1 cellular context compared by ENCODE assay signal in the genomic region with DNA sequence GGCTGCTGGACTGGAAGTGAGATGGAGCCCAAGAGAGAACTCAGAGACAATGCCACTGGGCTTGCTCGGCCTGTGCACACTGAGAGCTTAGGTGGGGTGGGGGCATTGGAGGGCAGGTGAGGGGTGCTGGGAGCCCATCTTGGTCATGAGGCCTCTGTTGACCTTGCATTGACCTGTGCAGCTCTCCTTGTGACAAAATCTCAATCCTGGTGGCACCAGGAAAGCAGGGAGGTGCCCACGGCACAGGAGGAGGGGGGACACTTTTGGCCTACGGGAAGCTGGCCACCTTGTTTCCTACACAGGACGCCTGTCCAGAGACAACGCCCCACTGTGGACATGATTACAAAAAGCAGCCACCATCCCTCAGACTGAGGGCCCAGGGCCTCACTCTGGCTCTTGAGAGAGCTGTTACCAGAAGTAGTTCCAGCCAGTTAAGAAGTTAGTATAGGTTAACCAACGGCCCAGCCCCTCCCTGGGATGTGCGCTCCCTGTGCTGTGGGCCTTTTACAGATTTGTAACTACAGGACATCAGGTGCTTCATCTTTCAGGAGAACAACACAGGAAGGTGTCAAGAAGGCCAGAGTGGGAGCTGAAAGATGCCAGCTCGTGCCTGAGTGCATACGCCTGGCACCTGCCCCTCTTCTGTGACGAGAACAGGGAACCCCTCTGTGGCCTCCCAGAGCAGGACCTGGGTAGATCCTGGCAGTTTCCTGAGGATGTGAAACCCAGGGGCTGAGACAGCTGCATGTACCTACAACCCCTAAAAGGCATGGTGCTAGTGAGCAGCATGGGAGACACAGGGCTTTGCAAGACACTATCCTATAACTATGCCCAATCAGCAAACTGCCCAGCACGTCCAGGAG.
A peak's percentile ranks its signal among the peaks of the same experiment; 100 is the strongest.
TF ChIP-seq lines count a peak whose summit lies in the region.

No MANE protein-coding gene starts in this region.

TF ChIP-seq in GM12878, 131 proteins besides CTCF, POLR2A, EP300 and RAD21 (continued from another document and continues in another):
- TF ChIP-seq HDGF (IDR thresholded peaks at IDR 0.05) (no peak), ZNF622 (IDR thresholded peaks at IDR 0.05) (no peak), CHD2 (IDR thresholded peaks at IDR 0.05; ENCODE audit: borderline replicate concordance, low read depth, low read length) (no peak), ESRRA (IDR thresholded peaks at IDR 0.05; ENCODE audit: low read length) (no peak), KAT2A (conservative IDR thresholded peaks at IDR 0.05; ENCODE audit: control insufficient read depth, low read depth, low read length) (no peak), BHLHE40 (IDR thresholded peaks at IDR 0.05; ENCODE audit: borderline replicate concordance in 1 of 2, low read depth in 2 of 2, low read length in 1 of 2) (peak; percentile 74 to 76), SIN3A (IDR thresholded peaks at IDR 0.05; ENCODE audit: low read depth, low read length) (no peak), POLR2AphosphoS2 (IDR thresholded peaks at IDR 0.05; ENCODE audit: low read depth, low read length) (no peak), YBX1 (IDR thresholded peaks at IDR 0.05) (no peak), FOXK2 (IDR thresholded peaks at IDR 0.05) (no peak), BRCA1 (IDR thresholded peaks at IDR 0.05; ENCODE audit: low read depth, low read length) (no peak), ASH2L (IDR thresholded peaks at IDR 0.05; ENCODE audit: borderline replicate concordance, low read depth) (no peak), SREBF1 (IDR thresholded peaks at IDR 0.05; ENCODE audit: low read length) (no peak), CHD1 (IDR thresholded peaks at IDR 0.05; ENCODE audit: low read depth, low read length) (no peak), EGR1 (IDR thresholded peaks at IDR 0.05; ENCODE audit: borderline replicate concordance in 1 of 2, low read depth in 2 of 2, low read length in 2 of 2) (no peak), TAF1 (IDR thresholded peaks at IDR 0.05; ENCODE audit: borderline replicate concordance, low read depth, low read length) (no peak), ZBED1 (IDR thresholded peaks at IDR 0.05; ENCODE audit: borderline replicate concordance) (no peak), JUNB (IDR thresholded peaks at IDR 0.05) (peak; percentile 42), PAX5 (IDR thresholded peaks at IDR 0.05; ENCODE audit: borderline replicate concordance, low read depth, low read length) (peak; percentile 80; the same call in 1 of the 2 replicates), DPF2 (IDR thresholded peaks at IDR 0.05) (no peak; the same call in none of the 2 replicates), KLF5 (IDR thresholded peaks at IDR 0.05; ENCODE audit: partially characterized antibody) (no peak), EZH2 (IDR thresholded peaks at IDR 0.05; ENCODE audit: borderline replicate concordance, control insufficient read depth, low read depth, low read length) (no peak), PML (IDR thresholded peaks at IDR 0.05; ENCODE audit: low read length) (no peak), SIX5 (IDR thresholded peaks at IDR 0.05; ENCODE audit: low read depth, low read length, severe bottlenecking) (no peak), TARDBP (IDR thresholded peaks at IDR 0.05; ENCODE audit: borderline replicate concordance) (no peak), RBBP5 (conservative IDR thresholded peaks at IDR 0.05) (no peak), EED (IDR thresholded peaks at IDR 0.05; ENCODE audit: low read depth) (peak; percentile 88), BMI1 (IDR thresholded peaks at IDR 0.05; ENCODE audit: borderline replicate concordance) (no peak), CREB1 (IDR thresholded peaks at IDR 0.05; ENCODE audit: low read depth) (0 out of 2 replicates have a peak, but pooled peaks have one; percentile 43), MYC (IDR thresholded peaks at IDR 0.05; ENCODE audit: insufficient read depth, insufficient read length, insufficient replicate concordance, low read length, severe bottlenecking) (no peak), ETV6 (conservative IDR thresholded peaks at IDR 0.05 in 1 of 2, IDR thresholded peaks at IDR 0.05 in 1 of 2; ENCODE audit: borderline replicate concordance in 1 of 2, low read depth in 1 of 2) (peak in 1 of 2 experiments; percentile 70; a peak in 2 of 4 replicates)
- TF ChIP-seq, protein P1, sequence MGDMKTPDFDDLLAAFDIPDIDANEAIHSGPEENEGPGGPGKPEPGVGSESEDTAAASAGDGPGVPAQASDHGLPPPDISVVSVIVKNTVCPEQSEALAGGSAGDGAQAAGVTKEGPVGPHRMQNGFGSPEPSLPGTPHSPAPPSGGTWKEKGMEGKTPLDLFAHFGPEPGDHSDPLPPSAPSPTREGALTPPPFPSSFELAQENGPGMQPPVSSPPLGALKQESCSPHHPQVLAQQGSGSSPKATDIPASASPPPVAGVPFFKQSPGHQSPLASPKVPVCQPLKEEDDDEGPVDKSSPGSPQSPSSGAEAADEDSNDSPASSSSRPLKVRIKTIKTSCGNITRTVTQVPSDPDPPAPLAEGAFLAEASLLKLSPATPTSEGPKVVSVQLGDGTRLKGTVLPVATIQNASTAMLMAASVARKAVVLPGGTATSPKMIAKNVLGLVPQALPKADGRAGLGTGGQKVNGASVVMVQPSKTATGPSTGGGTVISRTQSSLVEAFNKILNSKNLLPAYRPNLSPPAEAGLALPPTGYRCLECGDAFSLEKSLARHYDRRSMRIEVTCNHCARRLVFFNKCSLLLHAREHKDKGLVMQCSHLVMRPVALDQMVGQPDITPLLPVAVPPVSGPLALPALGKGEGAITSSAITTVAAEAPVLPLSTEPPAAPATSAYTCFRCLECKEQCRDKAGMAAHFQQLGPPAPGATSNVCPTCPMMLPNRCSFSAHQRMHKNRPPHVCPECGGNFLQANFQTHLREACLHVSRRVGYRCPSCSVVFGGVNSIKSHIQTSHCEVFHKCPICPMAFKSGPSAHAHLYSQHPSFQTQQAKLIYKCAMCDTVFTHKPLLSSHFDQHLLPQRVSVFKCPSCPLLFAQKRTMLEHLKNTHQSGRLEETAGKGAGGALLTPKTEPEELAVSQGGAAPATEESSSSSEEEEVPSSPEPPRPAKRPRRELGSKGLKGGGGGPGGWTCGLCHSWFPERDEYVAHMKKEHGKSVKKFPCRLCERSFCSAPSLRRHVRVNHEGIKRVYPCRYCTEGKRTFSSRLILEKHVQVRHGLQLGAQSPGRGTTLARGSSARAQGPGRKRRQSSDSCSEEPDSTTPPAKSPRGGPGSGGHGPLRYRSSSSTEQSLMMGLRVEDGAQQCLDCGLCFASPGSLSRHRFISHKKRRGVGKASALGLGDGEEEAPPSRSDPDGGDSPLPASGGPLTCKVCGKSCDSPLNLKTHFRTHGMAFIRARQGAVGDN (IDR thresholded peaks at IDR 0.05) = no peak
- TF ChIP-seq, protein P2, sequence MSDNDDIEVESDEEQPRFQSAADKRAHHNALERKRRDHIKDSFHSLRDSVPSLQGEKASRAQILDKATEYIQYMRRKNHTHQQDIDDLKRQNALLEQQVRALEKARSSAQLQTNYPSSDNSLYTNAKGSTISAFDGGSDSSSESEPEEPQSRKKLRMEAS (IDR thresholded peaks at IDR 0.05; ENCODE audit: low read depth, low read length) = 0 out of 2 replicates have a peak, but pooled peaks have one; percentile 28
- TF ChIP-seq, protein P3, sequence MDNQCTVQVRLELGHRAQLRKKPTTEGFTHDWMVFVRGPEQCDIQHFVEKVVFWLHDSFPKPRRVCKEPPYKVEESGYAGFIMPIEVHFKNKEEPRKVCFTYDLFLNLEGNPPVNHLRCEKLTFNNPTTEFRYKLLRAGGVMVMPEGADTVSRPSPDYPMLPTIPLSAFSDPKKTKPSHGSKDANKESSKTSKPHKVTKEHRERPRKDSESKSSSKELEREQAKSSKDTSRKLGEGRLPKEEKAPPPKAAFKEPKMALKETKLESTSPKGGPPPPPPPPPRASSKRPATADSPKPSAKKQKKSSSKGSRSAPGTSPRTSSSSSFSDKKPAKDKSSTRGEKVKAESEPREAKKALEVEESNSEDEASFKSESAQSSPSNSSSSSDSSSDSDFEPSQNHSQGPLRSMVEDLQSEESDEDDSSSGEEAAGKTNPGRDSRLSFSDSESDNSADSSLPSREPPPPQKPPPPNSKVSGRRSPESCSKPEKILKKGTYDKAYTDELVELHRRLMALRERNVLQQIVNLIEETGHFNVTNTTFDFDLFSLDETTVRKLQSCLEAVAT (IDR thresholded peaks at IDR 0.05) = no peak; the same call in 1 of the 2 replicates
- TF ChIP-seq, protein P4, sequence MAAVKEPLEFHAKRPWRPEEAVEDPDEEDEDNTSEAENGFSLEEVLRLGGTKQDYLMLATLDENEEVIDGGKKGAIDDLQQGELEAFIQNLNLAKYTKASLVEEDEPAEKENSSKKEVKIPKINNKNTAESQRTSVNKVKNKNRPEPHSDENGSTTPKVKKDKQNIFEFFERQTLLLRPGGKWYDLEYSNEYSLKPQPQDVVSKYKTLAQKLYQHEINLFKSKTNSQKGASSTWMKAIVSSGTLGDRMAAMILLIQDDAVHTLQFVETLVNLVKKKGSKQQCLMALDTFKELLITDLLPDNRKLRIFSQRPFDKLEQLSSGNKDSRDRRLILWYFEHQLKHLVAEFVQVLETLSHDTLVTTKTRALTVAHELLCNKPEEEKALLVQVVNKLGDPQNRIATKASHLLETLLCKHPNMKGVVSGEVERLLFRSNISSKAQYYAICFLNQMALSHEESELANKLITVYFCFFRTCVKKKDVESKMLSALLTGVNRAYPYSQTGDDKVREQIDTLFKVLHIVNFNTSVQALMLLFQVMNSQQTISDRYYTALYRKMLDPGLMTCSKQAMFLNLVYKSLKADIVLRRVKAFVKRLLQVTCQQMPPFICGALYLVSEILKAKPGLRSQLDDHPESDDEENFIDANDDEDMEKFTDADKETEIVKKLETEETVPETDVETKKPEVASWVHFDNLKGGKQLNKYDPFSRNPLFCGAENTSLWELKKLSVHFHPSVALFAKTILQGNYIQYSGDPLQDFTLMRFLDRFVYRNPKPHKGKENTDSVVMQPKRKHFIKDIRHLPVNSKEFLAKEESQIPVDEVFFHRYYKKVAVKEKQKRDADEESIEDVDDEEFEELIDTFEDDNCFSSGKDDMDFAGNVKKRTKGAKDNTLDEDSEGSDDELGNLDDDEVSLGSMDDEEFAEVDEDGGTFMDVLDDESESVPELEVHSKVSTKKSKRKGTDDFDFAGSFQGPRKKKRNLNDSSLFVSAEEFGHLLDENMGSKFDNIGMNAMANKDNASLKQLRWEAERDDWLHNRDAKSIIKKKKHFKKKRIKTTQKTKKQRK (IDR thresholded peaks at IDR 0.05; ENCODE audit: low read depth, low read length) = no peak
- TF ChIP-seq, protein P5, sequence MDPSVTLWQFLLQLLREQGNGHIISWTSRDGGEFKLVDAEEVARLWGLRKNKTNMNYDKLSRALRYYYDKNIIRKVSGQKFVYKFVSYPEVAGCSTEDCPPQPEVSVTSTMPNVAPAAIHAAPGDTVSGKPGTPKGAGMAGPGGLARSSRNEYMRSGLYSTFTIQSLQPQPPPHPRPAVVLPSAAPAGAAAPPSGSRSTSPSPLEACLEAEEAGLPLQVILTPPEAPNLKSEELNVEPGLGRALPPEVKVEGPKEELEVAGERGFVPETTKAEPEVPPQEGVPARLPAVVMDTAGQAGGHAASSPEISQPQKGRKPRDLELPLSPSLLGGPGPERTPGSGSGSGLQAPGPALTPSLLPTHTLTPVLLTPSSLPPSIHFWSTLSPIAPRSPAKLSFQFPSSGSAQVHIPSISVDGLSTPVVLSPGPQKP (IDR thresholded peaks at IDR 0.05; ENCODE audit: low read depth, low read length) = no peak
- TF ChIP-seq, protein P6, sequence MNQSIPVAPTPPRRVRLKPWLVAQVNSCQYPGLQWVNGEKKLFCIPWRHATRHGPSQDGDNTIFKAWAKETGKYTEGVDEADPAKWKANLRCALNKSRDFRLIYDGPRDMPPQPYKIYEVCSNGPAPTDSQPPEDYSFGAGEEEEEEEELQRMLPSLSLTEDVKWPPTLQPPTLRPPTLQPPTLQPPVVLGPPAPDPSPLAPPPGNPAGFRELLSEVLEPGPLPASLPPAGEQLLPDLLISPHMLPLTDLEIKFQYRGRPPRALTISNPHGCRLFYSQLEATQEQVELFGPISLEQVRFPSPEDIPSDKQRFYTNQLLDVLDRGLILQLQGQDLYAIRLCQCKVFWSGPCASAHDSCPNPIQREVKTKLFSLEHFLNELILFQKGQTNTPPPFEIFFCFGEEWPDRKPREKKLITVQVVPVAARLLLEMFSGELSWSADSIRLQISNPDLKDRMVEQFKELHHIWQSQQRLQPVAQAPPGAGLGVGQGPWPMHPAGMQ (IDR thresholded peaks at IDR 0.05; ENCODE audit: borderline replicate concordance) = no peak
- TF ChIP-seq, protein P7, sequence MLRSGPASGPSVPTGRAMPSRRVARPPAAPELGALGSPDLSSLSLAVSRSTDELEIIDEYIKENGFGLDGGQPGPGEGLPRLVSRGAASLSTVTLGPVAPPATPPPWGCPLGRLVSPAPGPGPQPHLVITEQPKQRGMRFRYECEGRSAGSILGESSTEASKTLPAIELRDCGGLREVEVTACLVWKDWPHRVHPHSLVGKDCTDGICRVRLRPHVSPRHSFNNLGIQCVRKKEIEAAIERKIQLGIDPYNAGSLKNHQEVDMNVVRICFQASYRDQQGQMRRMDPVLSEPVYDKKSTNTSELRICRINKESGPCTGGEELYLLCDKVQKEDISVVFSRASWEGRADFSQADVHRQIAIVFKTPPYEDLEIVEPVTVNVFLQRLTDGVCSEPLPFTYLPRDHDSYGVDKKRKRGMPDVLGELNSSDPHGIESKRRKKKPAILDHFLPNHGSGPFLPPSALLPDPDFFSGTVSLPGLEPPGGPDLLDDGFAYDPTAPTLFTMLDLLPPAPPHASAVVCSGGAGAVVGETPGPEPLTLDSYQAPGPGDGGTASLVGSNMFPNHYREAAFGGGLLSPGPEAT (IDR thresholded peaks at IDR 0.05; ENCODE audit: low read depth) = no peak
- TF ChIP-seq, protein P8, sequence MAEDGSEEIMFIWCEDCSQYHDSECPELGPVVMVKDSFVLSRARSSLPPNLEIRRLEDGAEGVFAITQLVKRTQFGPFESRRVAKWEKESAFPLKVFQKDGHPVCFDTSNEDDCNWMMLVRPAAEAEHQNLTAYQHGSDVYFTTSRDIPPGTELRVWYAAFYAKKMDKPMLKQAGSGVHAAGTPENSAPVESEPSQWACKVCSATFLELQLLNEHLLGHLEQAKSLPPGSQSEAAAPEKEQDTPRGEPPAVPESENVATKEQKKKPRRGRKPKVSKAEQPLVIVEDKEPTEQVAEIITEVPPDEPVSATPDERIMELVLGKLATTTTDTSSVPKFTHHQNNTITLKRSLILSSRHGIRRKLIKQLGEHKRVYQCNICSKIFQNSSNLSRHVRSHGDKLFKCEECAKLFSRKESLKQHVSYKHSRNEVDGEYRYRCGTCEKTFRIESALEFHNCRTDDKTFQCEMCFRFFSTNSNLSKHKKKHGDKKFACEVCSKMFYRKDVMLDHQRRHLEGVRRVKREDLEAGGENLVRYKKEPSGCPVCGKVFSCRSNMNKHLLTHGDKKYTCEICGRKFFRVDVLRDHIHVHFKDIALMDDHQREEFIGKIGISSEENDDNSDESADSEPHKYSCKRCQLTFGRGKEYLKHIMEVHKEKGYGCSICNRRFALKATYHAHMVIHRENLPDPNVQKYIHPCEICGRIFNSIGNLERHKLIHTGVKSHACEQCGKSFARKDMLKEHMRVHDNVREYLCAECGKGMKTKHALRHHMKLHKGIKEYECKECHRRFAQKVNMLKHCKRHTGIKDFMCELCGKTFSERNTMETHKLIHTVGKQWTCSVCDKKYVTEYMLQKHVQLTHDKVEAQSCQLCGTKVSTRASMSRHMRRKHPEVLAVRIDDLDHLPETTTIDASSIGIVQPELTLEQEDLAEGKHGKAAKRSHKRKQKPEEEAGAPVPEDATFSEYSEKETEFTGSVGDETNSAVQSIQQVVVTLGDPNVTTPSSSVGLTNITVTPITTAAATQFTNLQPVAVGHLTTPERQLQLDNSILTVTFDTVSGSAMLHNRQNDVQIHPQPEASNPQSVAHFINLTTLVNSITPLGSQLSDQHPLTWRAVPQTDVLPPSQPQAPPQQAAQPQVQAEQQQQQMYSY (CRISPR knock-in tag; IDR thresholded peaks at IDR 0.05) = no peak
